ENCODE assay signal across 20 cellular contexts in the genomic region with DNA sequence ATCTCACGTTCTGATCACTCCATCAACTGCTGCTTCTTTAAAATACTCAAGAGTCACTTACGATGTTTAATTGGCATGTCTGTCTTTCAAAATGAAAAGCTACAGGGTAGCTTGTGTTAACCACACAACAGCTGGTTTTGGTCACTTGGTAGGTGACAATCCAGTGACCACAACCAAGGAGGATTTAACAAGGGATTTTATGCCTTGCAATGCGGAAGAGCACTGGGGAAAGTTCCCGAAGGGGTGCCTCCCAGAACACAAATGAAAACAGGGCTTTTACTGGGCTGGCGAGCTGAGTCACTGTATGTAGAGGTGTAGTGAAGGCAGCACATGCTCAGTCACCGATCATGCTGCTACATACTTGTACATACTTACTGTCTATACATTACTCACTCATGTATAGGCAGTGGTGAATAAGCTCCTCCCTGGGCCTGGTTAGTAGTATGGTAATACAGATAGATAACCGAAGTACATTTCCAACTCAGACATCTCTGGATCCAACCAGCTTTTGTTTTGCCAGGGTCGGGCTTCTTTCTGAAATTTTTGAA.
"Had no signal": no experiment of that assay in that cellular context is flagged by ENCODE, and none has a peak within 500 bp of the region (broad histone marks: within the 10 kb centered on the region; RNA-seq: fewer than 3 reads in every experiment).

No MANE protein-coding gene starts in this region.

- H3K27ac Mint-ChIP-seq: dendritic cell treated with granulocyte-macrophage colony-stimulating factor and Interleukin-4, amounts not matched to agents 40 ng/mL and 50 ng/mL, for 4 days; naive thymus-derived CD8-positive, alpha-beta T cell; progenitor cell of endocrine pancreas had no signal

- H3K9me3 ChIP-seq: gastrocnemius medialis, right atrium auricular region, tibial nerve had no signal

- H3K4me1 Mint-ChIP-seq: naive thymus-derived CD8-positive, alpha-beta T cell had no signal

- H3K27me3 ChIP-seq: gastrocnemius medialis, right atrium auricular region, tibial nerve had no signal

- H3K4me3 Mint-ChIP-seq: dendritic cell treated with granulocyte-macrophage colony-stimulating factor and Interleukin-4, amounts not matched to agents 40 ng/mL and 50 ng/mL, for 4 days; naive thymus-derived CD8-positive, alpha-beta T cell had no signal

- H3K4me3 ChIP-seq: gastrocnemius medialis, right atrium auricular region, skin epidermis, tibial nerve had no signal

- DNase-seq: activated naive CD4-positive, alpha-beta T cell; aorta; cerebellar nuclear complex; effector memory CD4-positive, alpha-beta T cell; gastrocnemius medialis; islet precursor cell; naive thymus-derived CD8-positive, alpha-beta T cell; nucleus accumbens; stimulated activated CD4-positive, alpha-beta T cell treated with anti-CD3 and anti-CD28 coated beads, Interleukin-4, amount 100 ng/mL, for 4 hours; stimulated activated CD8-positive, alpha-beta memory T cell treated with anti-CD3 and anti-CD28 coated beads, Interleukin-4, amount 100 ng/mL, for 48 hours; stimulated activated naive CD4-positive, alpha-beta T cell treated with Interleukin-2 at 50 U/mL for 16 hours; substantia nigra; T-helper 1 cell; T1000 had no signal

- H3K36me3 ChIP-seq: gastrocnemius medialis, right atrium auricular region, tibial nerve had no signal

- H3K27ac ChIP-seq: gastrocnemius medialis, right atrium auricular region, skin epidermis, tibial nerve had no signal

- H3K9me3 Mint-ChIP-seq: dendritic cell treated with granulocyte-macrophage colony-stimulating factor and Interleukin-4, amounts not matched to agents 40 ng/mL and 50 ng/mL, for 4 days had no signal

- ATAC-seq: activated CD4-positive, CD25-positive, alpha-beta regulatory T cell treated with anti-CD3 and anti-CD28 coated beads, Interleukin-2, amount 50 U/mL, for 24 hours; gastrocnemius medialis; naive thymus-derived CD8-positive, alpha-beta T cell had no signal
